8 cellular contexts compared by ENCODE assay signal in genomic region chr9:5628183-5628529, GRCh38. TPM values are rescaled to one million over a fixed set of nuclear protein-coding genes. Genes with fewer than 3 reads are reported as not detected.
DNase-seq lines count a peak whose midpoint lies in the region; ATAC-seq and TF ChIP-seq lines count a peak whose summit lies in the region.

No MANE protein-coding gene starts in this region.

- in situ Hi-C loops in HAP-1 (cut with MboI; ENCODE audit: low sequenced_read_pairs): no loop called here

- peak overlapping the region; percentile 55 for H3K9ac ChIP-seq in smooth muscle cell (ENCODE audit: low read depth)

- H3K79me2 ChIP-seq in hepatocyte: peaks cover 73% of the 10 kb centered on the region
- H3K79me2 ChIP-seq in smooth muscle cell (ENCODE audit: low read depth): peaks cover 42% of the 10 kb centered on the region

- no peaks in the 10 kb centered on the region for H3K9me3 ChIP-seq in HAP-1
- H3K9me3 ChIP-seq in hepatocyte (ENCODE audit: low read depth): no peaks in the 10 kb centered on the region
- H3K9me3 ChIP-seq in smooth muscle cell (replicated peaks; ENCODE audit: low read depth): no peaks in the 10 kb centered on the region

- H2AFZ ChIP-seq in hepatocyte (peak overlapping the region; percentile 80), smooth muscle cell (ENCODE audit: low read depth) (peak overlapping the region; percentile 80)

- H3K4me1 ChIP-seq in HAP-1 (peaks cover 12% of the 10 kb centered on the region), hepatocyte (ENCODE audit: insufficient read depth) (peaks cover 25% of the 10 kb centered on the region), smooth muscle cell (ENCODE audit: low read depth) (peaks cover 19% of the 10 kb centered on the region)

- 4% methylated on average over 7 of the region's 7 CpGs for WGBS in hepatocyte (ENCODE audit: low lambda C conversion rate, missing lambda C conversion rate)
- WGBS in smooth muscle cell (ENCODE audit: low lambda C conversion rate): 6% methylated on average over 7 of the region's 7 CpGs

- no peaks in the 10 kb centered on the region for H3K9me2 ChIP-seq in hepatocyte (replicated peaks; ENCODE audit: insufficient read depth)

- H3K36me3 ChIP-seq in HAP-1 (replicated peaks) (no peaks in the 10 kb centered on the region; the same call in 1 of the 2 replicates), hepatocyte (replicated peaks; ENCODE audit: insufficient read depth, low read depth) (no peaks in the 10 kb centered on the region), smooth muscle cell (ENCODE audit: low read depth) (no peaks in the 10 kb centered on the region)

- H3K4me2 ChIP-seq in hepatocyte: peak overlapping the region; percentile 75
- peak overlapping the region; percentile 96 for H3K4me2 ChIP-seq in smooth muscle cell

- DNase-seq in HAP-1 (ENCODE audit: low spot score in 2 of 2) (no peak), hepatocyte (ENCODE audit: low spot score) (peak; percentile 9), smooth muscle cell (lab: John Stamatoyannopoulos, UW; ENCODE audit: unreplicated experiment) (no peak), sciatic nerve (ENCODE audit: low spot score) (no peak), middle frontal gyrus (ENCODE audit: extremely low spot score, low spot score) (no peak), NCI-H526 treated with DMSO at 0.1 percent for 48 hours (lab: John Stamatoyannopoulos, UW) (no peak)

- H3K27ac ChIP-seq in hepatocyte (peak overlapping the region; percentile 92), smooth muscle cell (ENCODE audit: low read depth) (peak overlapping the region; percentile 86)

- no peak for TF ChIP-seq CTCF in WI38 (IDR thresholded peaks at IDR 0.05; ENCODE audit: low read depth, low read length)
- TF ChIP-seq CTCF in hepatocyte (IDR thresholded peaks at IDR 0.05; ENCODE audit: poor library complexity): no peak
- TF ChIP-seq CTCF in smooth muscle cell (IDR thresholded peaks at IDR 0.05; ENCODE audit: borderline replicate concordance, insufficient read depth, poor library complexity, severe bottlenecking): no peak

- no peaks in the 10 kb centered on the region for H3F3A ChIP-seq in smooth muscle cell (ENCODE audit: low read depth)

- ATAC-seq in sciatic nerve (no peak), GM21786 (IDR thresholded peaks at IDR 0.05; ENCODE audit: unreplicated experiment) (no peak)

- peaks cover 18% of the 10 kb centered on the region for H4K20me1 ChIP-seq in hepatocyte (ENCODE audit: insufficient read depth, poor library complexity, severe bottlenecking)
- H4K20me1 ChIP-seq in smooth muscle cell (ENCODE audit: low read depth): peaks cover 30% of the 10 kb centered on the region

- no peaks in the 10 kb centered on the region for H3K27me3 ChIP-seq in HAP-1 (ENCODE audit: low read depth)
- no peaks in the 10 kb centered on the region for H3K27me3 ChIP-seq in hepatocyte
- H3K27me3 ChIP-seq in smooth muscle cell (ENCODE audit: low read depth): no peaks in the 10 kb centered on the region

- intact Hi-C loops in sciatic nerve (cut with DNase I): no loop called here

- H3K4me3 ChIP-seq in HAP-1: peak overlapping the region; percentile 81
- peak overlapping the region; percentile 94 for H3K4me3 ChIP-seq in WI38 (ENCODE audit: low read depth, low read length)
- H3K4me3 ChIP-seq in hepatocyte: peak overlapping the region; percentile 96
- H3K4me3 ChIP-seq in smooth muscle cell: peak overlapping the region; percentile 89

RNA-seq across cellular contexts. Expression of gene RIC1, which starts 0.8 kb away (rescaled TPM):
- total RNA-seq in hepatocyte (34.9 and 45.6 TPM in 2 replicates), smooth muscle cell (52.4 and 54.0 TPM in 2 replicates), sciatic nerve (30.3 TPM)
- polyA plus RNA-seq in hepatocyte (9.5 and 11.2 TPM in 2 replicates), smooth muscle cell (9.9 and 11.1 TPM in 2 replicates)
